ENCODE assay signal across 18 cellular contexts in the genomic region with DNA sequence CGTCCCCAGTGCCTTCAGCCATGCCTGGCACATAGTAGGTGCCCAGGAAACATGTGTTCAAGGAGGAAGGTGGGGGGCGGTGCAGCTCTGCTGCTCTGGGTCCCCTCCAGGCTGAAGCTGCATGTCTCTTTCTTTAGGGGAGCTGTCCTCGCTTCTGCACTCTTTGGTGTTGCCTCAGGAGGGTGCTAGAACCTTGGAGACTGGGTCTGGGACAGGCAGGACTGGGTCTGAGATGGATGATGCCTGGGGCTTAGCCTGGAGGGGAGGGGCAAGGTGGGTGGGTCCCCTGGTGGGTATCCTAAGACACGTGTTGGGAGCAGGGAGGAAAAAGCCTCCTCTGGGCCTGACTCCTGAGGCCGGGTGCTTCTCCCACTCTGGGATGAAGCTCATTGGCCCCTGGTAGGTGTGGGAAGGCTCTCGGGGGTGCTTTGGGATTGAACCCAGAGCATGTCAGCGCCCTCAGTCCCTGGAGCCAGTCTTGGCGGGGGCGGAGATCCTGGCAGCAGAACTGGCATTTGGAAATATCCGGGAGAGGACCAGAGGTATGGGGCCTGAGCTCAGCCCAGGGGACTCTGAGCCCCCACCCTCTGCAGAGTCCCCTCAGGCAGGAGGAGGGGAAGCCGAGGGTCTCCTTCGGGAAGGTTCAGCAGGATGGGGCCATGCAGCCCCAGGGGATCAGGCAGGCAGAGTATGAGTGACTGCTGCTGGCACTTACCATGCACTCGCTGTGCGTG. TPM values are rescaled to one million over a fixed set of nuclear protein-coding genes. Genes with fewer than 3 reads are reported as not detected.
DNase-seq lines count a peak whose midpoint lies in the region; ATAC-seq, FAIRE-seq and TF ChIP-seq lines count a peak whose summit lies in the region.
"Had no signal": no experiment of that assay in that cellular context is flagged by ENCODE, and none has a peak within 500 bp of the region (broad histone marks: within the 10 kb centered on the region; RNA-seq: fewer than 3 reads in every experiment).

No MANE protein-coding gene starts in this region.

- peaks cover 9% of the 10 kb centered on the region for H3K4me1 ChIP-seq in astrocyte (ENCODE audit: insufficient read depth, low read length)
- H3K4me1 ChIP-seq: colonic mucosa had no signal

- no peak for FAIRE-seq in astrocyte (lab: Jason Lieb, UNC)

- no peak for DNase-seq in GM12864 (ENCODE audit: low read depth)
- DNase-seq in astrocyte (ENCODE audit: low read depth): no peak
- DNase-seq in memory B cell (ENCODE audit: low spot score in 2 of 2): no peak
- DNase-seq in hypothalamus (lab: John Stamatoyannopoulos, UW): no peak
- DNase-seq in inferior parietal cortex (ENCODE audit: extremely low spot score): no peak
- no peak for DNase-seq in activated CD4-positive, alpha-beta T cell treated with anti-CD3 and anti-CD28 coated beads, Interleukin-2, amount 50 U/mL, for 1 hour
- DNase-seq: activated naive CD8-positive, alpha-beta T cell treated with anti-CD3 and anti-CD28 coated beads, Interleukin-2, amount 10 ng/mL, durations not matched to agents 7 days and 5 days; CD4-positive, CD25-positive, alpha-beta regulatory T cell; colonic mucosa; NCI-H446; ovary; stimulated activated CD4-positive, alpha-beta T cell treated with anti-CD3 and anti-CD28 coated beads, Interleukin-12 subunit alpha, Interleukin-12 subunit beta, amount 100 ng/mL, for 4 hours; T-helper 9 cell had no signal

- H3K79me2 ChIP-seq in astrocyte (ENCODE audit: insufficient read depth, low read length): no peaks in the 10 kb centered on the region

- TF ChIP-seq RAD21 in Ishikawa (IDR thresholded peaks at IDR 0.05; ENCODE audit: low read depth): peak; percentile 27; the same call in 1 of the 2 replicates

- H3K4me1 Mint-ChIP-seq in astrocyte (ENCODE audit: low read depth, unreplicated experiment): peaks cover 10% of the 10 kb centered on the region
- peaks cover 21% of the 10 kb centered on the region for H3K4me1 Mint-ChIP-seq in memory B cell

- H3K27me3 Mint-ChIP-seq in astrocyte (ENCODE audit: low read depth, unreplicated experiment): peaks cover 13% of the 10 kb centered on the region
- peaks cover 18% of the 10 kb centered on the region for H3K27me3 Mint-ChIP-seq in memory B cell

- no peak for TF ChIP-seq EP300 in Ishikawa (IDR thresholded peaks at IDR 0.05; ENCODE audit: borderline replicate concordance)

- no peaks in the 10 kb centered on the region for H3K9me3 ChIP-seq in astrocyte (ENCODE audit: insufficient read depth, low read depth, low read length)
- H3K9me3 ChIP-seq: colonic mucosa, ovary had no signal

- H3K27ac ChIP-seq in astrocyte (ENCODE audit: low read depth, low read length): no peak overlapping the region
- H3K27ac ChIP-seq: colonic mucosa, ovary, RWPE1 had no signal

- H3K36me3 Mint-ChIP-seq in astrocyte (ENCODE audit: low read depth, unreplicated experiment) (no peaks in the 10 kb centered on the region), memory B cell (no peaks in the 10 kb centered on the region)
- H3K36me3 Mint-ChIP-seq: activated naive CD8-positive, alpha-beta T cell treated with anti-CD3 and anti-CD28 coated beads, Interleukin-2, amount 10 ng/mL, durations not matched to agents 7 days and 5 days; CD4-positive, CD25-positive, alpha-beta regulatory T cell; mesothelial cell of epicardium had no signal

- H3K4me3 ChIP-seq in GM12864 (ENCODE audit: low read depth, low read length) (no peak overlapping the region), astrocyte (ENCODE audit: insufficient read depth, low read depth, low read length) (no peak overlapping the region)
- H3K4me3 ChIP-seq: colonic mucosa, ovary had no signal

- ATAC-seq in memory B cell (ENCODE audit: low read depth) (peak; percentile 38), GM21360 (IDR thresholded peaks at IDR 0.05; ENCODE audit: unreplicated experiment) (no peak)

- H3K9ac ChIP-seq in astrocyte (ENCODE audit: low read length): no peak overlapping the region

- H2AFZ ChIP-seq in astrocyte (ENCODE audit: low read depth, low read length): no peak overlapping the region

- H3K4me2 ChIP-seq in astrocyte (ENCODE audit: low read length): no peak overlapping the region

- H4K20me1 ChIP-seq in astrocyte (ENCODE audit: insufficient read depth, low read length): no peaks in the 10 kb centered on the region

- H3K27me3 ChIP-seq in astrocyte (ENCODE audit: insufficient read depth, low read length): peaks cover 17% of the 10 kb centered on the region
- H3K27me3 ChIP-seq: colonic mucosa, ovary had no signal

- H3K9me3 Mint-ChIP-seq in astrocyte (ENCODE audit: unreplicated experiment) (no peaks in the 10 kb centered on the region), memory B cell (no peaks in the 10 kb centered on the region)
- H3K9me3 Mint-ChIP-seq: activated naive CD8-positive, alpha-beta T cell treated with anti-CD3 and anti-CD28 coated beads, Interleukin-2, amount 10 ng/mL, durations not matched to agents 7 days and 5 days; mesothelial cell of epicardium had no signal

- H3K27ac Mint-ChIP-seq in astrocyte (ENCODE audit: unreplicated experiment): no peak overlapping the region
- no peak overlapping the region for H3K27ac Mint-ChIP-seq in memory B cell
- H3K27ac Mint-ChIP-seq: activated naive CD8-positive, alpha-beta T cell treated with anti-CD3 and anti-CD28 coated beads, Interleukin-2, amount 10 ng/mL, durations not matched to agents 7 days and 5 days; CD4-positive, CD25-positive, alpha-beta regulatory T cell; mesothelial cell of epicardium had no signal

- no peaks in the 10 kb centered on the region for H3K36me3 ChIP-seq in astrocyte (ENCODE audit: insufficient read depth, low read length)
- H3K36me3 ChIP-seq: colonic mucosa, ovary had no signal

- TF ChIP-seq CTCF in GM12864 (IDR thresholded peaks at IDR 0.05; ENCODE audit: low read depth, low read length, missing control alignments) (peak; percentile 42), astrocyte (IDR thresholded peaks at IDR 0.05; ENCODE audit: insufficient read depth, low read depth, low read length) (no peak)

- peak overlapping the region; percentile 50 for H3K4me3 Mint-ChIP-seq in astrocyte (ENCODE audit: unreplicated experiment)
- H3K4me3 Mint-ChIP-seq in memory B cell: no peak overlapping the region
- H3K4me3 Mint-ChIP-seq: activated naive CD8-positive, alpha-beta T cell treated with anti-CD3 and anti-CD28 coated beads, Interleukin-2, amount 10 ng/mL, durations not matched to agents 7 days and 5 days; CD4-positive, CD25-positive, alpha-beta regulatory T cell; mesothelial cell of epicardium had no signal

TF ChIP-seq in Ishikawa, 13 proteins besides CTCF, POLR2A, EP300 and RAD21:
- TF ChIP-seq, protein P1, sequence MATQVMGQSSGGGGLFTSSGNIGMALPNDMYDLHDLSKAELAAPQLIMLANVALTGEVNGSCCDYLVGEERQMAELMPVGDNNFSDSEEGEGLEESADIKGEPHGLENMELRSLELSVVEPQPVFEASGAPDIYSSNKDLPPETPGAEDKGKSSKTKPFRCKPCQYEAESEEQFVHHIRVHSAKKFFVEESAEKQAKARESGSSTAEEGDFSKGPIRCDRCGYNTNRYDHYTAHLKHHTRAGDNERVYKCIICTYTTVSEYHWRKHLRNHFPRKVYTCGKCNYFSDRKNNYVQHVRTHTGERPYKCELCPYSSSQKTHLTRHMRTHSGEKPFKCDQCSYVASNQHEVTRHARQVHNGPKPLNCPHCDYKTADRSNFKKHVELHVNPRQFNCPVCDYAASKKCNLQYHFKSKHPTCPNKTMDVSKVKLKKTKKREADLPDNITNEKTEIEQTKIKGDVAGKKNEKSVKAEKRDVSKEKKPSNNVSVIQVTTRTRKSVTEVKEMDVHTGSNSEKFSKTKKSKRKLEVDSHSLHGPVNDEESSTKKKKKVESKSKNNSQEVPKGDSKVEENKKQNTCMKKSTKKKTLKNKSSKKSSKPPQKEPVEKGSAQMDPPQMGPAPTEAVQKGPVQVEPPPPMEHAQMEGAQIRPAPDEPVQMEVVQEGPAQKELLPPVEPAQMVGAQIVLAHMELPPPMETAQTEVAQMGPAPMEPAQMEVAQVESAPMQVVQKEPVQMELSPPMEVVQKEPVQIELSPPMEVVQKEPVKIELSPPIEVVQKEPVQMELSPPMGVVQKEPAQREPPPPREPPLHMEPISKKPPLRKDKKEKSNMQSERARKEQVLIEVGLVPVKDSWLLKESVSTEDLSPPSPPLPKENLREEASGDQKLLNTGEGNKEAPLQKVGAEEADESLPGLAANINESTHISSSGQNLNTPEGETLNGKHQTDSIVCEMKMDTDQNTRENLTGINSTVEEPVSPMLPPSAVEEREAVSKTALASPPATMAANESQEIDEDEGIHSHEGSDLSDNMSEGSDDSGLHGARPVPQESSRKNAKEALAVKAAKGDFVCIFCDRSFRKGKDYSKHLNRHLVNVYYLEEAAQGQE (IDR thresholded peaks at IDR 0.05; ENCODE audit: low read depth): no peak
- TF ChIP-seq EGR1 (IDR thresholded peaks at IDR 0.05) (no peak), FOXM1 (IDR thresholded peaks at IDR 0.05; ENCODE audit: borderline replicate concordance, low read depth) (no peak), ZBTB7A (IDR thresholded peaks at IDR 0.05; ENCODE audit: low read depth) (no peak), TEAD4 (IDR thresholded peaks at IDR 0.05) (no peak), NFIC (IDR thresholded peaks at IDR 0.05) (no peak), CEBPB (IDR thresholded peaks at IDR 0.05) (no peak), CREB1 (IDR thresholded peaks at IDR 0.05; ENCODE audit: low read depth) (no peak), TCF12 (IDR thresholded peaks at IDR 0.05; ENCODE audit: low read depth) (no peak), YY1 (IDR thresholded peaks at IDR 0.05; ENCODE audit: low read depth) (no peak), MAX (IDR thresholded peaks at IDR 0.05) (no peak), TAF1 (IDR thresholded peaks at IDR 0.05; ENCODE audit: low read depth) (no peak)
- TF ChIP-seq, protein P2, sequence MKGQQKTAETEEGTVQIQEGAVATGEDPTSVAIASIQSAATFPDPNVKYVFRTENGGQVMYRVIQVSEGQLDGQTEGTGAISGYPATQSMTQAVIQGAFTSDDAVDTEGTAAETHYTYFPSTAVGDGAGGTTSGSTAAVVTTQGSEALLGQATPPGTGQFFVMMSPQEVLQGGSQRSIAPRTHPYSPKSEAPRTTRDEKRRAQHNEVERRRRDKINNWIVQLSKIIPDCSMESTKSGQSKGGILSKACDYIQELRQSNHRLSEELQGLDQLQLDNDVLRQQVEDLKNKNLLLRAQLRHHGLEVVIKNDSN (IDR thresholded peaks at IDR 0.05): no peak

RNA-seq across cellular contexts. Expression of gene GSTP1, which starts 6.7 kb away (rescaled TPM):
- total RNA-seq in astrocyte: 1,173 and 1,365 TPM in 2 replicates

RNA-seq across cellular contexts. Expression of gene NDUFV1, which starts 29.8 kb away (rescaled TPM):
- total RNA-seq in astrocyte: 117 and 118 TPM in 2 replicates

RNA-seq across cellular contexts. Expression of gene NUDT8, which starts 52.8 kb away (rescaled TPM):
- total RNA-seq in astrocyte: 3.0 and 4.5 TPM in 2 replicates

RNA-seq across cellular contexts. Expression of gene CABP2, which starts 53.7 kb away (rescaled TPM):
- not detected in 2 replicates for total RNA-seq in astrocyte
- total RNA-seq: activated naive CD8-positive, alpha-beta T cell treated with anti-CD3 and anti-CD28 coated beads, Interleukin-2, amount 10 ng/mL, durations not matched to agents 7 days and 5 days; CD4-positive, CD25-positive, alpha-beta regulatory T cell; colonic mucosa; MCF 10A; mesothelial cell of epicardium; ovary had no signal
